In the genomic region with DNA sequence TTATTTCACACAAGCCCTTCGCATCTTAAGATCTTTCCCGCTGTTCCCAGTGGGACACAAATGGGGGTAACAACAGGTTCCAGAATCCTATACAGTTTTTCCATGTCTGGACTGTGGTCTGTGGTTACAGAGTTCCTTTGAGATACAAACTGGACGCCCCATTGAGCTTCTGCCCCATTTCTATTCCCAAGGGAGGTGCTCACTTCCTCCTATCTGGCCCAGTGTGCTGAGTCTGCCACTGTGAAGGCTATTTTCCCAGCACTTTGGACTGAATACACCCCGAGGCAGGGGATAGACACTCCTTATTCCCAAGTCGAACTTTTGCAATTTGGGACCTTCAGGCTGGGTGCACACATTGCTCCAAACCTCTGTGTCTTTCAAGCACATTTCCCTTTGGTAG, we compare ENCODE assay signal across 1 cellular context.
TF ChIP-seq lines count a peak whose summit lies in the region.

No MANE protein-coding gene starts in this region.

TF ChIP-seq in GM12878, 131 proteins besides CTCF, POLR2A, EP300 and RAD21 (continued from another document):
- TF ChIP-seq ZZZ3 (IDR thresholded peaks at IDR 0.05; ENCODE audit: control insufficient read depth, insufficient read length, low read depth), result no peak
- TF ChIP-seq, protein P1, sequence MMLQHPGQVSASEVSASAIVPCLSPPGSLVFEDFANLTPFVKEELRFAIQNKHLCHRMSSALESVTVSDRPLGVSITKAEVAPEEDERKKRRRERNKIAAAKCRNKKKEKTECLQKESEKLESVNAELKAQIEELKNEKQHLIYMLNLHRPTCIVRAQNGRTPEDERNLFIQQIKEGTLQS (IDR thresholded peaks at IDR 0.05; ENCODE audit: borderline replicate concordance, extremely low read depth, low read depth, low read length), result no peak
- no peak for TF ChIP-seq KAT2A (conservative IDR thresholded peaks at IDR 0.05; ENCODE audit: control insufficient read depth, low read depth, low read length)
- no peak for TF ChIP-seq JUND (IDR thresholded peaks at IDR 0.05; ENCODE audit: low read depth, low read length)
- TF ChIP-seq SMAD5 (IDR thresholded peaks at IDR 0.05; ENCODE audit: low read depth), result no peak
- TF ChIP-seq NR2F1 (conservative IDR thresholded peaks at IDR 0.05), result no peak
